1 cellular context compared by ENCODE assay signal in the genomic region with DNA sequence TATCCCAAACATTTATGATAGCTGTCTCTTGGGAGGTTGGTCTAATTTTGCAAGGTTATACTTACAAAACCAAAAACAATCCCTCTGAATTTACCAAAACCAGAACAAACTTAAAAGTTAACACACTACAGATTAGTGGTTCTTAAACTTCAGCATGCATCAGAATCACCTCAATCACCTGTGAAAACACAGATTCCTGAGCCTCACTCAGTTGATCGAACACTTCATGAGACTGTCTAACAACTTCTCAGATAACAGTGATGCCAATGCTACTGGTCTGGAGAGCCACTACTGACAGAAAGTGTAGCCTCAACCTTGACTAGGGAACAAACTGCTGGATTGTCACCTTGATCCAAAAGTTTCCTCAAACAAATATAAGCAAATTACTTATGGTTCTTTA.
TF ChIP-seq lines count a peak whose summit lies in the region.

No MANE protein-coding gene starts in this region.

TF ChIP-seq in GM12878, 131 proteins besides CTCF, POLR2A, EP300 and RAD21:
- TF ChIP-seq, protein P1, sequence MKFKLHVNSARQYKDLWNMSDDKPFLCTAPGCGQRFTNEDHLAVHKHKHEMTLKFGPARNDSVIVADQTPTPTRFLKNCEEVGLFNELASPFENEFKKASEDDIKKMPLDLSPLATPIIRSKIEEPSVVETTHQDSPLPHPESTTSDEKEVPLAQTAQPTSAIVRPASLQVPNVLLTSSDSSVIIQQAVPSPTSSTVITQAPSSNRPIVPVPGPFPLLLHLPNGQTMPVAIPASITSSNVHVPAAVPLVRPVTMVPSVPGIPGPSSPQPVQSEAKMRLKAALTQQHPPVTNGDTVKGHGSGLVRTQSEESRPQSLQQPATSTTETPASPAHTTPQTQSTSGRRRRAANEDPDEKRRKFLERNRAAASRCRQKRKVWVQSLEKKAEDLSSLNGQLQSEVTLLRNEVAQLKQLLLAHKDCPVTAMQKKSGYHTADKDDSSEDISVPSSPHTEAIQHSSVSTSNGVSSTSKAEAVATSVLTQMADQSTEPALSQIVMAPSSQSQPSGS (IDR thresholded peaks at IDR 0.05; ENCODE audit: low read length) = no peak
- no peak for TF ChIP-seq RB1 (IDR thresholded peaks at IDR 0.05; ENCODE audit: borderline replicate concordance)
- TF ChIP-seq POLR2AphosphoS5 (IDR thresholded peaks at IDR 0.05; ENCODE audit: low read length) = 0 out of 2 replicates have a peak, but pooled peaks have one; percentile 27
- TF ChIP-seq RAD51 (IDR thresholded peaks at IDR 0.05) = no peak
- no peak for TF ChIP-seq MTA3 (IDR thresholded peaks at IDR 0.05; ENCODE audit: borderline replicate concordance, low read length)
- TF ChIP-seq CHD1 (IDR thresholded peaks at IDR 0.05; ENCODE audit: low read depth, low read length) = no peak
- TF ChIP-seq KAT2A (conservative IDR thresholded peaks at IDR 0.05; ENCODE audit: control insufficient read depth, low read depth, low read length) = no peak
